Comparison of ENCODE assay signal across 11 cellular contexts in genomic region chr6:68575765-68576439, GRCh38. TPM values are rescaled to one million over a fixed set of nuclear protein-coding genes. Genes with fewer than 3 reads are reported as not detected.
A peak's percentile ranks its signal among the peaks of the same experiment; 100 is the strongest.
DNase-seq lines count a peak whose midpoint lies in the region; ATAC-seq and TF ChIP-seq lines count a peak whose summit lies in the region.
"Had no signal": no experiment of that assay in that cellular context is flagged by ENCODE, and none has a peak within 500 bp of the region (broad histone marks: within the 10 kb centered on the region; RNA-seq: fewer than 3 reads in every experiment).

No MANE protein-coding gene starts in this region.

- TF ChIP-seq CTCF in thoracic aorta (IDR thresholded peaks at IDR 0.05): no peak

- no peaks in the 10 kb centered on the region for H3K36me3 ChIP-seq in thoracic aorta
- H3K36me3 ChIP-seq: SJSA1 had no signal

- no peaks in the 10 kb centered on the region for H3K9me3 ChIP-seq in thoracic aorta
- H3K9me3 ChIP-seq: SJSA1 had no signal

- no peak overlapping the region for H3K27ac ChIP-seq in thoracic aorta
- H3K27ac ChIP-seq: 22Rv1, SJSA1 had no signal

- DNase-seq in NCI-H146 (lab: John Stamatoyannopoulos, UW) (peak; percentile 19), NCI-H146 treated with DMSO at 0.1 percent for 48 hours (lab: John Stamatoyannopoulos, UW; ENCODE audit: unreplicated experiment) (no peak), SK-MEL-5 (ENCODE audit: low read depth, low spot score) (peak; percentile 97), iPS-NIHi11 (ENCODE audit: low spot score) (peak; percentile 44), thoracic aorta (ENCODE audit: low spot score) (peak; percentile 1)
- no peak for DNase-seq in stimulated activated CD4-positive, alpha-beta T cell treated with anti-CD3 and anti-CD28 coated beads, Interleukin-4, amount 100 ng/mL, for 4 hours
- DNase-seq: stimulated activated CD4-positive, alpha-beta T cell treated with anti-CD3 and anti-CD28 coated beads, Interleukin-4, amount 100 ng/mL, for 24 hours had no signal

- in situ Hi-C loops in SK-MEL-5 (cut with HindIII; ENCODE audit: low pct_unique_long_range_greater_than_20kb, low sequenced_read_pairs): no loop called here

- ATAC-seq in thoracic aorta (ENCODE audit: insufficient number of reproducible peaks, low FRiP score, low read depth): no peak
- ATAC-seq in HG02678 (IDR thresholded peaks at IDR 0.05; ENCODE audit: unreplicated experiment): no peak
- ATAC-seq in HG03571 (IDR thresholded peaks at IDR 0.05; ENCODE audit: unreplicated experiment): no peak

- H3K4me1 ChIP-seq in thoracic aorta (ENCODE audit: control insufficient read depth in 1 of 2, low read depth in 2 of 2): no peaks in the 10 kb centered on the region
- H3K4me1 ChIP-seq: SJSA1 had no signal

- H3K27me3 ChIP-seq in thoracic aorta (replicated peaks; ENCODE audit: insufficient read depth): no peaks in the 10 kb centered on the region
- H3K27me3 ChIP-seq: SJSA1 had no signal

- H3K4me3 ChIP-seq in thoracic aorta: peak overlapping the region; percentile 31
- H3K4me3 ChIP-seq: SJSA1 had no signal

RNA-seq across cellular contexts. Expression of gene ADGRB3, which starts 59.2 kb away (rescaled TPM):
- total RNA-seq in SK-MEL-5 (2014; rRNA removed; shearing (Covaris generic)): 3.6 and 3.8 TPM in 2 replicates
- 2.6 and 3.9 TPM in 2 replicates for polyA plus RNA-seq in SK-MEL-5 (2015; cell fraction: cytosol; rRNA removed)
- polyA plus RNA-seq in SK-MEL-5 (2015; cell fraction: nucleus; rRNA removed): 4.7 and 7.2 TPM in 2 replicates
- total RNA-seq in thoracic aorta: 10 to 100 TPM in 1 of 2 donors, 1 to 10 TPM in 1; 2.4 to 10.1 TPM
- total RNA-seq: SJSA1 had no signal

Comparison
In these comparisons a context has a peak if more than half of its experiments do, and no peak if none do; other contexts are left out.
1. DNase-seq: peak in NCI-H146 (single experiment), SK-MEL-5 (single experiment), iPS-NIHi11 (single experiment) and thoracic aorta (single experiment); none in NCI-H146 treated with DMSO at 0.1 percent for 48 hours (single experiment) and stimulated activated CD4-positive, alpha-beta T cell treated with anti-CD3 and anti-CD28 coated beads, Interleukin-4, amount 100 ng/mL, for 4 hours (0 of 2).